34 cellular contexts compared by ENCODE assay signal in genomic region chr10:51759896-51760534, GRCh38.
DNase-seq lines count a peak whose midpoint lies in the region; ATAC-seq, FAIRE-seq and TF ChIP-seq lines count a peak whose summit lies in the region.
"Had no signal": no experiment of that assay in that cellular context is flagged by ENCODE, and none has a peak within 500 bp of the region (broad histone marks: within the 10 kb centered on the region; RNA-seq: fewer than 3 reads in every experiment).

No MANE protein-coding gene starts in this region.

- no peak overlapping the region for H3K4me2 ChIP-seq in endothelial cell of umbilical vein (ENCODE audit: insufficient read depth, low read length)
- H3K4me2 ChIP-seq in trophoblast cell (ENCODE audit: low read length) = no peak overlapping the region
- H3K4me2 ChIP-seq: PC-9 had no signal

- H2BK12ac ChIP-seq in trophoblast cell (ENCODE audit: low read length) = no peak overlapping the region

- no peaks in the 10 kb centered on the region for H3K9me3 ChIP-seq in endothelial cell of umbilical vein (replicated peaks; ENCODE audit: control insufficient read depth, insufficient read depth, low read length)
- no peaks in the 10 kb centered on the region for H3K9me3 ChIP-seq in trophoblast cell (ENCODE audit: insufficient read depth, low read depth, low read length)
- no peaks in the 10 kb centered on the region for H3K9me3 ChIP-seq in gastroesophageal sphincter
- H3K9me3 ChIP-seq: suprapubic skin, uterus had no signal

- H3K27me3 ChIP-seq in endothelial cell of umbilical vein (ENCODE audit: control insufficient read depth in 2 of 2, insufficient read depth in 2 of 2, low read length in 2 of 2) (no peaks in the 10 kb centered on the region), trophoblast cell (ENCODE audit: insufficient read depth, low read length) (no peaks in the 10 kb centered on the region), gastroesophageal sphincter (no peaks in the 10 kb centered on the region)
- H3K27me3 ChIP-seq: suprapubic skin, uterus had no signal

- H3K9ac ChIP-seq in endothelial cell of umbilical vein (replicated peaks; ENCODE audit: extremely low read depth, insufficient read depth, low read length) (no peak overlapping the region), trophoblast cell (ENCODE audit: low read length) (no peak overlapping the region)
- H3K9ac ChIP-seq: parathyroid adenoma had no signal

- H3K4me1 ChIP-seq in endothelial cell of umbilical vein (ENCODE audit: control insufficient read depth, extremely low read depth, insufficient read depth, low read length) (no peaks in the 10 kb centered on the region), trophoblast cell (ENCODE audit: control insufficient read depth in 1 of 2, insufficient read depth in 2 of 2, low read length in 2 of 2) (no peaks in the 10 kb centered on the region), gastroesophageal sphincter (peaks cover 0 to 8% (median 0%) of the 10 kb centered on the region in 3 donors)
- H3K4me1 ChIP-seq: parathyroid adenoma, suprapubic skin, uterus had no signal

- ATAC-seq in GM18520 (IDR thresholded peaks at IDR 0.05; ENCODE audit: unreplicated experiment) (peak; percentile 50), GM19452 (IDR thresholded peaks at IDR 0.05; ENCODE audit: unreplicated experiment) (peak; percentile 50), HG03060 (IDR thresholded peaks at IDR 0.05; ENCODE audit: low read depth, unreplicated experiment) (peak; percentile 35), gastroesophageal sphincter (no peak)
- ATAC-seq: left ventricle myocardium superior, SK-N-SH treated with all-trans-retinoic acid at 6 μM for 48 hours had no signal

- H3K27ac ChIP-seq in endothelial cell of umbilical vein (ENCODE audit: insufficient read depth, low read depth, low read length) (no peak overlapping the region), trophoblast cell (ENCODE audit: low read depth, low read length) (no peak overlapping the region), gastroesophageal sphincter (no peak overlapping the region)
- H3K27ac ChIP-seq: parathyroid adenoma, PC-9, suprapubic skin, uterus had no signal

- H4K91ac ChIP-seq in trophoblast cell (ENCODE audit: low read depth, low read length) = no peak overlapping the region

- H3K79me2 ChIP-seq in endothelial cell of umbilical vein (ENCODE audit: control insufficient read depth, insufficient read depth, low read length) (no peaks in the 10 kb centered on the region), trophoblast cell (ENCODE audit: control insufficient read depth, insufficient read depth, low read length, poor library complexity) (no peaks in the 10 kb centered on the region)
- H3K79me2 ChIP-seq: parathyroid adenoma had no signal

- H3K36me3 ChIP-seq in endothelial cell of umbilical vein (ENCODE audit: control insufficient read depth in 2 of 2, extremely low read depth in 1 of 2, insufficient read depth in 2 of 2, low read length in 2 of 2) (no peaks in the 10 kb centered on the region), trophoblast cell (ENCODE audit: control insufficient read depth in 1 of 2, insufficient read depth in 2 of 2, low read length in 2 of 2) (no peaks in the 10 kb centered on the region), gastroesophageal sphincter (no peaks in the 10 kb centered on the region)
- H3K36me3 ChIP-seq: suprapubic skin, uterus had no signal

- no peak overlapping the region for H4K12ac ChIP-seq in trophoblast cell (ENCODE audit: low read depth, low read length)

- H2AK5ac ChIP-seq in trophoblast cell (ENCODE audit: low read length) = no peak overlapping the region

- intact Hi-C loops in endothelial cell of umbilical vein (cut with micrococcal nuclease) = loop anchor here (10.0 kb wide), 1 partner anchor 405 kb away; no protein-coding TSS in a partner anchor

- dilution Hi-C loops in endothelial cell of umbilical vein (cut with MboI; ENCODE audit: extremely low pct_ligation_motif_present, low sequenced_read_pairs) = no loop called here

- POLR2A ChIA-PET in endothelial cell of umbilical vein (lab: Charles Lee) = no interaction called here

- no peak overlapping the region for H3K14ac ChIP-seq in trophoblast cell (ENCODE audit: low read length)

- no CpG with 5 or more reads among the region's 4 CpGs for whole genome bisulfite sequencing in trophoblast cell (ENCODE audit: extremely low coverage, insufficient coverage, insufficient read length)
- 18 to 48% methylated on average over 4 of the region's 4 CpGs for WGBS in gastroesophageal sphincter (ENCODE audit: low coverage in 1 of 2), 2 donors

- no peaks in the 10 kb centered on the region for H4K20me1 ChIP-seq in endothelial cell of umbilical vein (replicated peaks; ENCODE audit: control insufficient read depth, extremely low read depth, insufficient read depth, low read length)

- H3K18ac ChIP-seq in trophoblast cell (ENCODE audit: low read length) = no peak overlapping the region

- DNase-seq in endothelial cell of umbilical vein (ENCODE audit: low read depth, low spot score) (peak; percentile 44), trophoblast cell (no peak), anterior cingulate cortex (lab: John Stamatoyannopoulos, UW) (no peak), NCI-H69 (lab: John Stamatoyannopoulos, UW) (no peak)
- DNase-seq: activated B cell treated with CpG ODN at 0.5 μM for 24 hours; activated CD4-positive, alpha-beta T cell treated with anti-CD3 and anti-CD28 coated beads, Interleukin-2, amount 10 ng/mL, durations not matched to agents 7 days and 5 days; activated effector memory CD4-positive, alpha-beta T cell treated with Interleukin-2 at 50 U/mL for 16 hours; amygdala; CD4-positive, alpha-beta T cell; DMS79 treated with DMSO at 0.1 percent for 48 hours; effector CD4-positive, alpha-beta T cell; GF-D8; H7; head of caudate nucleus; Karpas-422; left ventricle myocardium superior; mesendoderm; NCI-H2029; NCI-H524; PC-9; Right ventricle myocardium superior; stimulated activated CD4-positive, alpha-beta T cell treated with anti-CD3 and anti-CD28 coated beads, Interleukin-1b, Interleukin-23, amount 100 ng/mL, for 48 hours; stimulated activated naive CD4-positive, alpha-beta T cell treated with Interleukin-2 at 50 U/mL for 16 hours; uterus had no signal

- H3K4ac ChIP-seq in trophoblast cell (ENCODE audit: low read depth, low read length) = no peak overlapping the region

- CTCF ChIA-PET in endothelial cell of umbilical vein (lab: Charles Lee) = interaction anchor here (1.0 to 2.0 kb wide), 3 partner anchors 13 to 696 kb away, joined by 3 to 5 read pairs (median 3); no protein-coding TSS in a partner anchor

- H3K79me1 ChIP-seq in trophoblast cell (ENCODE audit: low read length) = no peaks in the 10 kb centered on the region

- no peak overlapping the region for H3K23ac ChIP-seq in trophoblast cell (ENCODE audit: low read length)

- H2AFZ ChIP-seq in endothelial cell of umbilical vein (ENCODE audit: low read depth, low read length) = no peak overlapping the region
- H2AFZ ChIP-seq in trophoblast cell (ENCODE audit: insufficient read depth, low read length, poor library complexity) = no peak overlapping the region
- H2AFZ ChIP-seq: parathyroid adenoma, PC-9 had no signal

- H4K8ac ChIP-seq in trophoblast cell (ENCODE audit: low read depth, low read length) = no peak overlapping the region

- H2BK5ac ChIP-seq in trophoblast cell (ENCODE audit: low read depth, low read length, poor library complexity) = no peak overlapping the region

- no peaks in the 10 kb centered on the region for H3K9me1 ChIP-seq in endothelial cell of umbilical vein (replicated peaks; ENCODE audit: control insufficient read depth, extremely low read depth, insufficient read depth, low read length)

- no peak for TF ChIP-seq EP300 in gastroesophageal sphincter (IDR thresholded peaks at IDR 0.05)

- FAIRE-seq in endothelial cell of umbilical vein (lab: Jason Lieb, UNC) = no peak
- FAIRE-seq: bronchial epithelial cell, colon, keratinocyte had no signal

- TF ChIP-seq POLR2A in endothelial cell of umbilical vein (IDR thresholded peaks at IDR 0.05; ENCODE audit: low read depth, low read length) (no peak), gastroesophageal sphincter (IDR thresholded peaks at IDR 0.05) (no peak)

- H3K4me3 ChIP-seq in endothelial cell of umbilical vein (replicated peaks in 1 of 3; ENCODE audit: insufficient read depth in 1 of 3, low read depth in 1 of 3, low read length in 3 of 3) (no peak overlapping the region), trophoblast cell (ENCODE audit: low read depth, low read length) (no peak overlapping the region), gastroesophageal sphincter (no peak overlapping the region)
- H3K4me3 ChIP-seq: PC-9, suprapubic skin, uterus had no signal

- no TSS peak for BruUV-seq in endothelial cell of umbilical vein (replicated peaks; lab: Mats Ljungman, UMichigan)

- no peak for TF ChIP-seq CTCF in endothelial cell of umbilical vein (IDR thresholded peaks at IDR 0.05; ENCODE audit: extremely low read depth in 1 of 2, insufficient read depth in 1 of 2, low read depth in 1 of 2, low read length in 2 of 2)
- TF ChIP-seq CTCF in gastroesophageal sphincter (IDR thresholded peaks at IDR 0.05) = no peak

- H2BK120ac ChIP-seq in trophoblast cell (ENCODE audit: insufficient read depth, low read length, poor library complexity) = no peak overlapping the region

TF ChIP-seq in endothelial cell of umbilical vein, 7 proteins besides CTCF, POLR2A, EP300 and RAD21:
- TF ChIP-seq FOS (IDR thresholded peaks at IDR 0.05; ENCODE audit: borderline replicate concordance, insufficient read depth, low read length) = no peak
- TF ChIP-seq MYC (IDR thresholded peaks at IDR 0.05; ENCODE audit: low read depth, low read length) = no peak
- TF ChIP-seq EZH2 (IDR thresholded peaks at IDR 0.05; ENCODE audit: borderline replicate concordance, low read depth, low read length, severe bottlenecking) = no peak
- TF ChIP-seq POLR2AphosphoS5 (IDR thresholded peaks at IDR 0.05; ENCODE audit: insufficient read depth, low read depth, low read length) = no peak
